Comparison of ENCODE assay signal across 21 cellular contexts in genomic region chr17:61723183-61723582, GRCh38.
"Had no signal": no experiment of that assay in that cellular context is flagged by ENCODE, and none has a peak within 500 bp of the region (broad histone marks: within the 10 kb centered on the region; RNA-seq: fewer than 3 reads in every experiment).

No MANE protein-coding gene starts in this region.

- H3K9me3 Mint-ChIP-seq: activated naive CD8-positive, alpha-beta T cell treated with anti-CD3 and anti-CD28 coated beads for 36 hours had no signal

- H3K27ac Mint-ChIP-seq: activated CD8-positive, alpha-beta T cell treated with anti-CD3 and anti-CD28 coated beads for 36 hours; activated naive CD4-positive, alpha-beta T cell treated with anti-CD3 and anti-CD28 coated beads, Interleukin-2, amount 10 ng/mL, durations not matched to agents 7 days and 5 days; activated naive CD8-positive, alpha-beta T cell treated with anti-CD3 and anti-CD28 coated beads for 36 hours; activated T-cell treated with anti-CD3 and anti-CD28 coated beads, Interleukin-2, amount 50 U/mL, for 72 hours; activated T-helper 2 cell treated with anti-CD3 and anti-CD28 coated beads, Interferon-gamma antibody, Interleukin-2, Interleukin-4, amounts not matched to agents 10 μg/mL and 5 μg/mL and 100 μg/mL, durations not matched to agents 14 hours and 24 hours and 36 hours had no signal

- H3K36me3 ChIP-seq: brain microvascular endothelial cell, cardiac muscle cell had no signal

- H3K27me3 ChIP-seq: brain microvascular endothelial cell, cardiac muscle cell had no signal

- H3K4me1 Mint-ChIP-seq: activated naive CD8-positive, alpha-beta T cell treated with anti-CD3 and anti-CD28 coated beads for 36 hours had no signal

- ATAC-seq: activated CD4-positive, CD25-positive, alpha-beta regulatory T cell treated with anti-CD3 and anti-CD28 coated beads, Interleukin-2, amount 50 U/mL, for 24 hours; activated CD8-positive, alpha-beta T cell treated with anti-CD3 and anti-CD28 coated beads for 36 hours; activated T-cell treated with anti-CD3 and anti-CD28 coated beads, Interleukin-2, amount 50 U/mL, for 72 hours; PC-3 had no signal

- H3K27ac ChIP-seq: brain microvascular endothelial cell, cardiac muscle cell had no signal

- DNase-seq: activated CD4-positive, alpha-beta T cell treated with anti-CD3 and anti-CD28 coated beads for 4 hours; activated CD8-positive, alpha-beta memory T cell treated with anti-CD3 and anti-CD28 coated beads, Interleukin-2, amount 50 U/mL, for 4 hours; activated CD8-positive, alpha-beta T cell treated with anti-CD3 and anti-CD28 coated beads for 36 hours; activated gamma-delta T cell treated with Interleukin-2 at 50 U/mL for 16 hours; activated naive CD4-positive, alpha-beta T cell treated with anti-CD3 and anti-CD28 coated beads, Interleukin-2, amount 10 ng/mL, durations not matched to agents 7 days and 5 days; activated naive CD8-positive, alpha-beta T cell treated with anti-CD3 and anti-CD28 coated beads for 36 hours; activated T-cell treated with anti-CD3 and anti-CD28 coated beads, Interleukin-2, amount 50 U/mL, for 72 hours; brain microvascular endothelial cell; NCI-H1048; NCI-H1694 treated with DMSO at 0.1 percent for 48 hours; NCI-H2029 treated with DMSO at 0.1 percent for 48 hours; NCI-H446; NCI-H524; PC-3; SHP77; T-helper 1 cell had no signal

- FAIRE-seq: colon, RCC 7860 had no signal

- H3K4me3 Mint-ChIP-seq: activated CD8-positive, alpha-beta T cell treated with anti-CD3 and anti-CD28 coated beads for 36 hours; activated naive CD4-positive, alpha-beta T cell treated with anti-CD3 and anti-CD28 coated beads, Interleukin-2, amount 10 ng/mL, durations not matched to agents 7 days and 5 days; activated naive CD8-positive, alpha-beta T cell treated with anti-CD3 and anti-CD28 coated beads for 36 hours; activated T-cell treated with anti-CD3 and anti-CD28 coated beads, Interleukin-2, amount 50 U/mL, for 72 hours had no signal

- H3K27me3 Mint-ChIP-seq: activated CD8-positive, alpha-beta T cell treated with anti-CD3 and anti-CD28 coated beads for 36 hours; activated naive CD4-positive, alpha-beta T cell treated with anti-CD3 and anti-CD28 coated beads, Interleukin-2, amount 10 ng/mL, durations not matched to agents 7 days and 5 days; activated naive CD8-positive, alpha-beta T cell treated with anti-CD3 and anti-CD28 coated beads for 36 hours had no signal

- H3K4me3 ChIP-seq: cardiac muscle cell had no signal
